Comparison of ENCODE assay signal across 22 cellular contexts in the genomic region with DNA sequence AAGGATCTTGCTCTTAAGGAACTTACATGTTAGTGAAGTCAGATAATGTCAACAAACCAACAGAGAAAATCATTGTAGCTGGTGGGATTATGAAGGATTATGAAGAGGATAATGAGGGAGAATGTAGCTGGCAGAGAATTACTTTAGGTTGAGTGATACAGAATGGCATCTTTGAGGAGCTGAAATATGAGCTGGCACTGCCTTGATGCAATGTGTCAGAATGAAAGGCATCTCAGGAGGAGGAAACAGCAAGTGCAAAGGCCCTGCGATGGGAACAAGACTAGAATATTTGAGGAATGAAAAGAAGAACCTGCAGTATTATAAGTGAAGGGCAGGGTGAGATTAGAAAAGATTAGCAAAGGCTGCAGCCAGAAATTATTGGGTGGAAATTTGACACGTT.
"Had no signal": no experiment of that assay in that cellular context is flagged by ENCODE, and none has a peak within 500 bp of the region (broad histone marks: within the 10 kb centered on the region; RNA-seq: fewer than 3 reads in every experiment).

No MANE protein-coding gene starts in this region.

- FAIRE-seq: islet of Langerhans, urothelium cell line had no signal

- H3K27ac ChIP-seq: breast epithelium, esophagus squamous epithelium, gastrocnemius medialis, left ventricle myocardium inferior had no signal

- H3K4me1 ChIP-seq: breast epithelium had no signal

- H3K9me3 ChIP-seq: breast epithelium, esophagus squamous epithelium, gastrocnemius medialis, left ventricle myocardium inferior, mucosa of descending colon, transverse colon had no signal

- H3K27me3 ChIP-seq: breast epithelium, esophagus squamous epithelium, gastrocnemius medialis, transverse colon had no signal

- H3K4me3 ChIP-seq: breast epithelium, esophagus squamous epithelium, gastrocnemius medialis, left ventricle myocardium inferior, lung, mucosa of descending colon, transverse colon had no signal

- DNase-seq: activated CD4-positive, alpha-beta T cell treated with anti-CD3 and anti-CD28 coated beads, Interleukin-2, amount 50 U/mL, for 1 hour; activated CD8-positive, alpha-beta memory T cell treated with anti-CD3 and anti-CD28 coated beads, Interleukin-2, amount 10 ng/mL, durations not matched to agents 7 days and 5 days; activated CD8-positive, alpha-beta T cell treated with anti-CD3 and anti-CD28 coated beads for 36 hours; activated naive CD8-positive, alpha-beta T cell treated with anti-CD3 and anti-CD28 coated beads, Interleukin-2, amount 50 U/mL, for 24 hours; activated T-cell treated with anti-CD3 and anti-CD28 coated beads, Interleukin-2, amount 50 U/mL, for 48 hours; central memory CD4-positive, alpha-beta T cell; endodermal cell; esophagus squamous epithelium; gastrocnemius medialis; glutamatergic neuron; left ventricle myocardium inferior; mucosa of descending colon; right cardiac atrium; stimulated activated CD4-positive, alpha-beta T cell treated with anti-CD3 and anti-CD28 coated beads, Interleukin-2, amount 100 ng/mL, for 48 hours; stimulated activated naive CD4-positive, alpha-beta T cell treated with Interleukin-2 at 50 U/mL for 16 hours; transverse colon had no signal

- ATAC-seq: activated CD8-positive, alpha-beta memory T cell treated with anti-CD3 and anti-CD28 coated beads, Interleukin-2, amount 10 ng/mL, durations not matched to agents 7 days and 5 days; activated CD8-positive, alpha-beta T cell treated with anti-CD3 and anti-CD28 coated beads for 36 hours; activated naive CD8-positive, alpha-beta T cell treated with anti-CD3 and anti-CD28 coated beads, Interleukin-2, amount 50 U/mL, for 24 hours; gastrocnemius medialis; mucosa of descending colon; natural killer cell treated with Interleukin-12 subunit alpha and Interleukin-12 subunit beta and Interleukin-15 and Interleukin-18, amount 100 ng/mL, for 72 hours; right cardiac atrium; WTC11 had no signal

- H3K36me3 ChIP-seq: breast epithelium, esophagus squamous epithelium, gastrocnemius medialis, left ventricle myocardium inferior, transverse colon had no signal
